Comparison of ENCODE assay signal across 1 cellular context in the genomic region with DNA sequence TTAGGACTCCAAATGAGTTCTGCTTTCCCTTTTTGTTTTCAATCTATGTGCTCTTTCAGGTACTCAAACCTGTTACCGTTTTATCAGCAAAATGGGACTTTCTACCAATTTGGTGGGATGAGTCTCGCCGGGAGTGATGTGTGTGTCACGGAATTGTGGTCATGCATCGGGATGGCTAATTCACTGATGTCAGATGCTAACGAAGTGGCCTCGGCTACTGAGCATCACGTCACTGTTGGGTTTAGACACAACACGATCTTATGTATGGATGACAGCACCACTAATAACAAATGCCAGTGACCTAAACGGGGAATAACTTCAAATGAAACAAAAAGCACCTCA.
TF ChIP-seq lines count a peak whose summit lies in the region.

No MANE protein-coding gene starts in this region.

TF ChIP-seq in GM23338, 12 proteins besides CTCF, POLR2A, EP300 and RAD21:
- TF ChIP-seq CREB1 (CRISPR knock-in tag; IDR thresholded peaks at IDR 0.05; ENCODE audit: low read depth) (no peak), NANOG (IDR thresholded peaks at IDR 0.05; ENCODE audit: borderline replicate concordance) (no peak), EZH2phosphoT487 (IDR thresholded peaks at IDR 0.05; ENCODE audit: unreplicated experiment) (no peak), JUNB (IDR thresholded peaks at IDR 0.05; ENCODE audit: unreplicated experiment) (no peak), STAT1 (IDR thresholded peaks at IDR 0.05; ENCODE audit: unreplicated experiment) (no peak), POLR2AphosphoS5 (IDR thresholded peaks at IDR 0.05; ENCODE audit: low read depth) (no peak), ZNF114 (CRISPR knock-in tag; IDR thresholded peaks at IDR 0.05) (no peak), EZH2 (IDR thresholded peaks at IDR 0.05; ENCODE audit: low read depth, unreplicated experiment) (no peak), ZNF331 (CRISPR knock-in tag; IDR thresholded peaks at IDR 0.05; ENCODE audit: low read depth) (no peak)
- TF ChIP-seq, protein P1, sequence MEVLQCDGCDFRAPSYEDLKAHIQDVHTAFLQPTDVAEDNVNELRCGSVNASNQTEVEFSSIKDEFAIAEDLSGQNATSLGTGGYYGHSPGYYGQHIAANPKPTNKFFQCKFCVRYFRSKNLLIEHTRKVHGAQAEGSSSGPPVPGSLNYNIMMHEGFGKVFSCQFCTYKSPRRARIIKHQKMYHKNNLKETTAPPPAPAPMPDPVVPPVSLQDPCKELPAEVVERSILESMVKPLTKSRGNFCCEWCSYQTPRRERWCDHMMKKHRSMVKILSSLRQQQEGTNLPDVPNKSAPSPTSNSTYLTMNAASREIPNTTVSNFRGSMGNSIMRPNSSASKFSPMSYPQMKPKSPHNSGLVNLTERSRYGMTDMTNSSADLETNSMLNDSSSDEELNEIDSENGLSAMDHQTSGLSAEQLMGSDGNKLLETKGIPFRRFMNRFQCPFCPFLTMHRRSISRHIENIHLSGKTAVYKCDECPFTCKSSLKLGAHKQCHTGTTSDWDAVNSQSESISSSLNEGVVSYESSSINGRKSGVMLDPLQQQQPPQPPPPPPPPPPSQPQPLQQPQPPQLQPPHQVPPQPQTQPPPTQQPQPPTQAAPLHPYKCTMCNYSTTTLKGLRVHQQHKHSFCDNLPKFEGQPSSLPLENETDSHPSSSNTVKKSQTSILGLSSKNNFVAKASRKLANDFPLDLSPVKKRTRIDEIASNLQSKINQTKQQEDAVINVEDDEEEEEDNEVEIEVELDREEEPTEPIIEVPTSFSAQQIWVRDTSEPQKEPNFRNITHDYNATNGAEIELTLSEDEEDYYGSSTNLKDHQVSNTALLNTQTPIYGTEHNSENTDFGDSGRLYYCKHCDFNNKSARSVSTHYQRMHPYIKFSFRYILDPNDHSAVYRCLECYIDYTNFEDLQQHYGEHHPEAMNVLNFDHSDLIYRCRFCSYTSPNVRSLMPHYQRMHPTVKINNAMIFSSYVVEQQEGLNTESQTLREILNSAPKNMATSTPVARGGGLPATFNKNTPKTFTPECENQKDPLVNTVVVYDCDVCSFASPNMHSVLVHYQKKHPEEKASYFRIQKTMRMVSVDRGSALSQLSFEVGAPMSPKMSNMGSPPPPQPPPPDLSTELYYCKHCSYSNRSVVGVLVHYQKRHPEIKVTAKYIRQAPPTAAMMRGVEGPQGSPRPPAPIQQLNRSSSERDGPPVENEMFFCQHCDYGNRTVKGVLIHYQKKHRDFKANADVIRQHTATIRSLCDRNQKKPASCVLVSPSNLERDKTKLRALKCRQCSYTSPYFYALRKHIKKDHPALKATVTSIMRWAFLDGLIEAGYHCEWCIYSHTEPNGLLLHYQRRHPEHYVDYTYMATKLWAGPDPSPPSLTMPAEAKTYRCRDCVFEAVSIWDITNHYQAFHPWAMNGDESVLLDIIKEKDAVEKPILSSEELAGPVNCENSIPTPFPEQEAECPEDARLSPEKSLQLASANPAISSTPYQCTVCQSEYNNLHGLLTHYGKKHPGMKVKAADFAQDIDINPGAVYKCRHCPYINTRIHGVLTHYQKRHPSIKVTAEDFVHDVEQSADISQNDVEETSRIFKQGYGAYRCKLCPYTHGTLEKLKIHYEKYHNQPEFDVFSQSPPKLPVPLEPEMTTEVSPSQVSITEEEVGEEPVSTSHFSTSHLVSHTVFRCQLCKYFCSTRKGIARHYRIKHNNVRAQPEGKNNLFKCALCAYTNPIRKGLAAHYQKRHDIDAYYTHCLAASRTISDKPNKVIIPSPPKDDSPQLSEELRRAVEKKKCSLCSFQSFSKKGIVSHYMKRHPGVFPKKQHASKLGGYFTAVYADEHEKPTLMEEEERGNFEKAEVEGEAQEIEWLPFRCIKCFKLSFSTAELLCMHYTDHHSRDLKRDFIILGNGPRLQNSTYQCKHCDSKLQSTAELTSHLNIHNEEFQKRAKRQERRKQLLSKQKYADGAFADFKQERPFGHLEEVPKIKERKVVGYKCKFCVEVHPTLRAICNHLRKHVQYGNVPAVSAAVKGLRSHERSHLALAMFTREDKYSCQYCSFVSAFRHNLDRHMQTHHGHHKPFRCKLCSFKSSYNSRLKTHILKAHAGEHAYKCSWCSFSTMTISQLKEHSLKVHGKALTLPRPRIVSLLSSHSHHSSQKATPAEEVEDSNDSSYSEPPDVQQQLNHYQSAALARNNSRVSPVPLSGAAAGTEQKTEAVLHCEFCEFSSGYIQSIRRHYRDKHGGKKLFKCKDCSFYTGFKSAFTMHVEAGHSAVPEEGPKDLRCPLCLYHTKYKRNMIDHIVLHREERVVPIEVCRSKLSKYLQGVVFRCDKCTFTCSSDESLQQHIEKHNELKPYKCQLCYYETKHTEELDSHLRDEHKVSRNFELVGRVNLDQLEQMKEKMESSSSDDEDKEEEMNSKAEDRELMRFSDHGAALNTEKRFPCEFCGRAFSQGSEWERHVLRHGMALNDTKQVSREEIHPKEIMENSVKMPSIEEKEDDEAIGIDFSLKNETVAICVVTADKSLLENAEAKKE (CRISPR knock-in tag; IDR thresholded peaks at IDR 0.05): no peak
- TF ChIP-seq, protein P2, sequence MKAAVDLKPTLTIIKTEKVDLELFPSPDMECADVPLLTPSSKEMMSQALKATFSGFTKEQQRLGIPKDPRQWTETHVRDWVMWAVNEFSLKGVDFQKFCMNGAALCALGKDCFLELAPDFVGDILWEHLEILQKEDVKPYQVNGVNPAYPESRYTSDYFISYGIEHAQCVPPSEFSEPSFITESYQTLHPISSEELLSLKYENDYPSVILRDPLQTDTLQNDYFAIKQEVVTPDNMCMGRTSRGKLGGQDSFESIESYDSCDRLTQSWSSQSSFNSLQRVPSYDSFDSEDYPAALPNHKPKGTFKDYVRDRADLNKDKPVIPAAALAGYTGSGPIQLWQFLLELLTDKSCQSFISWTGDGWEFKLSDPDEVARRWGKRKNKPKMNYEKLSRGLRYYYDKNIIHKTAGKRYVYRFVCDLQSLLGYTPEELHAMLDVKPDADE (IDR thresholded peaks at IDR 0.05): no peak
- TF ChIP-seq, protein P3, sequence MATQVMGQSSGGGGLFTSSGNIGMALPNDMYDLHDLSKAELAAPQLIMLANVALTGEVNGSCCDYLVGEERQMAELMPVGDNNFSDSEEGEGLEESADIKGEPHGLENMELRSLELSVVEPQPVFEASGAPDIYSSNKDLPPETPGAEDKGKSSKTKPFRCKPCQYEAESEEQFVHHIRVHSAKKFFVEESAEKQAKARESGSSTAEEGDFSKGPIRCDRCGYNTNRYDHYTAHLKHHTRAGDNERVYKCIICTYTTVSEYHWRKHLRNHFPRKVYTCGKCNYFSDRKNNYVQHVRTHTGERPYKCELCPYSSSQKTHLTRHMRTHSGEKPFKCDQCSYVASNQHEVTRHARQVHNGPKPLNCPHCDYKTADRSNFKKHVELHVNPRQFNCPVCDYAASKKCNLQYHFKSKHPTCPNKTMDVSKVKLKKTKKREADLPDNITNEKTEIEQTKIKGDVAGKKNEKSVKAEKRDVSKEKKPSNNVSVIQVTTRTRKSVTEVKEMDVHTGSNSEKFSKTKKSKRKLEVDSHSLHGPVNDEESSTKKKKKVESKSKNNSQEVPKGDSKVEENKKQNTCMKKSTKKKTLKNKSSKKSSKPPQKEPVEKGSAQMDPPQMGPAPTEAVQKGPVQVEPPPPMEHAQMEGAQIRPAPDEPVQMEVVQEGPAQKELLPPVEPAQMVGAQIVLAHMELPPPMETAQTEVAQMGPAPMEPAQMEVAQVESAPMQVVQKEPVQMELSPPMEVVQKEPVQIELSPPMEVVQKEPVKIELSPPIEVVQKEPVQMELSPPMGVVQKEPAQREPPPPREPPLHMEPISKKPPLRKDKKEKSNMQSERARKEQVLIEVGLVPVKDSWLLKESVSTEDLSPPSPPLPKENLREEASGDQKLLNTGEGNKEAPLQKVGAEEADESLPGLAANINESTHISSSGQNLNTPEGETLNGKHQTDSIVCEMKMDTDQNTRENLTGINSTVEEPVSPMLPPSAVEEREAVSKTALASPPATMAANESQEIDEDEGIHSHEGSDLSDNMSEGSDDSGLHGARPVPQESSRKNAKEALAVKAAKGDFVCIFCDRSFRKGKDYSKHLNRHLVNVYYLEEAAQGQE (IDR thresholded peaks at IDR 0.05; ENCODE audit: unreplicated experiment): no peak
TF ChIP-seq in GM23338: peak in this region for 0.
